Comparison of ENCODE assay signal across 35 cellular contexts in genomic region chr6:76043690-76044089, GRCh38. TPM values are rescaled to one million over a fixed set of nuclear protein-coding genes. Genes with fewer than 3 reads are reported as not detected.
"Had no signal": no experiment of that assay in that cellular context is flagged by ENCODE, and none has a peak within 500 bp of the region (broad histone marks: within the 10 kb centered on the region; RNA-seq: fewer than 3 reads in every experiment).

No MANE protein-coding gene starts in this region.

- H3K36me3 ChIP-seq: cardiac muscle cell, colonic mucosa, heart left ventricle, pancreas, prostate gland, suprapubic skin, tibial artery, upper lobe of right lung had no signal

- H3K27me3 ChIP-seq: cardiac muscle cell, colonic mucosa, heart left ventricle, pancreas, suprapubic skin, tibial artery, upper lobe of right lung had no signal

- FAIRE-seq: endometrium, kidney, pancreas, small intestine, TTC549 had no signal

- DNase-seq: activated CD4-positive, alpha-beta T cell treated with anti-CD3 and anti-CD28 coated beads for 4 hours; activated CD4-positive, alpha-beta T cell treated with anti-CD3 and anti-CD28 coated beads, Interleukin-2, amount 50 U/mL, for 4 hours; activated naive CD4-positive, alpha-beta T cell; activated T-cell treated with anti-CD3 and anti-CD28 coated beads for 4 hours; activated T-cell treated with anti-CD3 and anti-CD28 coated beads, Interleukin-2, amount 50 U/mL, for 72 hours; anterior cingulate cortex; cerebellar nuclear complex; colonic mucosa; effector CD8-positive, alpha-beta T cell; erythroblast; foreskin fibroblast; heart left ventricle; hypothalamus; immature natural killer cell; kidney; midbrain; naive thymus-derived CD8-positive, alpha-beta T cell; nucleus accumbens; pancreas; retina; small intestine; stimulated activated CD4-positive, alpha-beta T cell treated with anti-CD3 and anti-CD28 coated beads, Interleukin-2, amount 100 ng/mL, for 24 hours; stimulated activated naive CD4-positive, alpha-beta T cell; tibial artery; upper lobe of right lung had no signal

- H3K4me3 ChIP-seq: cardiac muscle cell, colonic mucosa, heart left ventricle, pancreas, prostate gland, suprapubic skin, tibial artery, upper lobe of right lung had no signal

- ATAC-seq: activated T-cell treated with anti-CD3 and anti-CD28 coated beads, Interleukin-2, amount 50 U/mL, for 72 hours; heart left ventricle; naive thymus-derived CD8-positive, alpha-beta T cell; pancreas; sciatic nerve; upper lobe of right lung had no signal

RNA-seq across cellular contexts. Expression of gene IMPG1, which starts 28.8 kb away (rescaled TPM):
- total RNA-seq: activated T-cell treated with anti-CD3 and anti-CD28 coated beads, Interleukin-2, amount 50 U/mL, for 72 hours; colonic mucosa; dermis microvascular lymphatic vessel endothelial cell; fibroblast of lung; heart left ventricle; kidney; lower leg skin; naive thymus-derived CD8-positive, alpha-beta T cell; neural crest cell; prostate gland; sciatic nerve; suprapubic skin; upper lobe of right lung had no signal
- polyA plus RNA-seq: heart left ventricle; immature natural killer cell; naive thymus-derived CD8-positive, alpha-beta T cell; small intestine had no signal
